ENCODE assay signal across 8 cellular contexts in the genomic region with DNA sequence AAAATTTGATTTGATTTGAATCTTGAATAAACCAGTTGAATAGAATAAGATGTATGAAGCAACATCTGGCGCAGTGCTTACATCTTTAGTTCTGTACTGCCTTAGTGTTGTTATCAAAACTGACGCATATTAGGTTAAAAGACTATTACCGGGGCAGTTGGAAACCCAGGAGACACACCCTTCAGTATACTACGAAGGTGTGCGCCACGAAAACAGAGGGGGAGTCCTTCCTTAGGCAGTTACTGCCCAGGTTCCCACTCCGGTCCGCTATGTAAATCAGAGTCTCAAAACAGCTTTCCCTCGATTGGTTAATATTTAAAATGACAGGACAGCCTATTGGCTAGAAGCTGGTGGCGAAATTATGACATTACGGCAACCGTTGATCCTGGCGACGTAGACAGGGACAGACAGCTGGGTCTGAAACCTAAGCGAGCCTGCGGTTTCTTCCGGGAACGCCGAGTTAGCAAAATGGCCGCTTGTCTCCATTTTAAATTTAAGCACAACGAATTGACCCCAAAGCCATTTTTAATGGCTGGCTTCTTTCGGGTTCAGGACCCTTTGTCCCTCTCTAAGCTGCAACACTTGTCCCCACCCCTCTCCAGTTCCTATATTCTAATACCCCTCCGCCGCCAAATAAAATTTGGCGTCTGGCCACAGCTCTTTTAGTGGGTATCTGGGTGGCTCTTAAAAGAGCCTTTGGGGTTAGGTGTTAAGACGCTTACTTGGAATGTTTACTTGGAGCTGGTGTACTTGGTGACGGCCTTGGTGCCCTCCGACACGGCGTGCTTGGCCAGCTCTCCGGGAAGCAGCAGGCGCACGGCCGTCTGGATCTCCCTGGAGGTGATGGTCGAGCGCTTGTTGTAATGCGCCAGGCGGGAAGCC. TPM values are rescaled to one million over a fixed set of nuclear protein-coding genes. Genes with fewer than 3 reads are reported as not detected.
DNase-seq lines count a peak whose midpoint lies in the region; ATAC-seq and TF ChIP-seq lines count a peak whose summit lies in the region.

No MANE protein-coding gene starts in this region.

- under 1% methylated on average over 35 of the region's 38 CpGs for WGBS in right lobe of liver (ENCODE audit: insufficient coverage, low coverage, low lambda C conversion rate, missing lambda C conversion rate)

- H3K27me3 ChIP-seq in CD4-positive, CD25-positive, alpha-beta regulatory T cell (ENCODE audit: control insufficient read depth, insufficient read depth, low read length) = no peaks in the 10 kb centered on the region
- H3K27me3 ChIP-seq in duodenal mucosa (ENCODE audit: control insufficient read depth in 1 of 2, insufficient read depth in 2 of 2, low read length in 2 of 2) = no peaks in the 10 kb centered on the region
- H3K27me3 ChIP-seq in right lobe of liver = no peaks in the 10 kb centered on the region

- H3K4me3 ChIP-seq in CD4-positive, CD25-positive, alpha-beta regulatory T cell (ENCODE audit: low read depth, low read length) = peak overlapping the region; percentile 100
- H3K4me3 ChIP-seq in duodenal mucosa (ENCODE audit: low read depth in 1 of 2, low read length in 2 of 2) = peak overlapping the region; percentile 76 to 92
- H3K4me3 ChIP-seq in right lobe of liver = peak overlapping the region; percentile 69 to 91 (median 82)

- peaks cover 17 to 36% (median 30%) of the 10 kb centered on the region in 4 donors for H3K4me1 Mint-ChIP-seq in CD4-positive, CD25-positive, alpha-beta regulatory T cell
- H3K4me1 Mint-ChIP-seq in activated CD4-positive, alpha-beta memory T cell treated with anti-CD3 and anti-CD28 coated beads, Interleukin-2, amount 10 ng/mL, durations not matched to agents 7 days and 5 days = peaks cover 40% of the 10 kb centered on the region

- peaks cover 2% of the 10 kb centered on the region for H3K36me3 ChIP-seq in CD4-positive, CD25-positive, alpha-beta regulatory T cell (ENCODE audit: control insufficient read depth, insufficient read depth, low read length)
- H3K36me3 ChIP-seq in duodenal mucosa (ENCODE audit: control insufficient read depth in 1 of 2, insufficient read depth in 2 of 2, low read length in 2 of 2) (no peaks in the 10 kb centered on the region), right lobe of liver (peaks cover 0 to 10% (median 2%) of the 10 kb centered on the region in 4 donors)

- no peak for TF ChIP-seq CTCF in right lobe of liver (IDR thresholded peaks at IDR 0.05)

- peak overlapping the region; percentile 91 to 99 (median 96) for H3K4me3 Mint-ChIP-seq in CD4-positive, CD25-positive, alpha-beta regulatory T cell
- peak overlapping the region; percentile 97 for H3K4me3 Mint-ChIP-seq in activated CD4-positive, alpha-beta memory T cell treated with anti-CD3 and anti-CD28 coated beads, Interleukin-2, amount 10 ng/mL, durations not matched to agents 7 days and 5 days

- H3K9ac ChIP-seq in duodenal mucosa (ENCODE audit: low read depth in 1 of 2, low read length in 2 of 2) = peak overlapping the region; percentile 78 to 92

- H3K27ac ChIP-seq in CD4-positive, CD25-positive, alpha-beta regulatory T cell (ENCODE audit: insufficient read depth, low read length, poor library complexity, severe bottlenecking) = peak overlapping the region; percentile 97
- H3K27ac ChIP-seq in duodenal mucosa (ENCODE audit: low read depth, low read length) = peak overlapping the region; percentile 98
- peak overlapping the region; percentile 87 to 97 (median 91) for H3K27ac ChIP-seq in right lobe of liver

- ATAC-seq in CD4-positive, CD25-positive, alpha-beta regulatory T cell (ENCODE audit: low read depth in 2 of 2) = peak; percentile 67 to 69
- ATAC-seq in GM19438 (IDR thresholded peaks at IDR 0.05; ENCODE audit: low read depth, unreplicated experiment) (peak; percentile 41), right lobe of liver (peak; percentile 61 to 79 (median 73))

- peaks cover 14% of the 10 kb centered on the region for H3K36me3 Mint-ChIP-seq in CD4-positive, CD25-positive, alpha-beta regulatory T cell
- peaks cover 48% of the 10 kb centered on the region for H3K36me3 Mint-ChIP-seq in activated CD4-positive, alpha-beta memory T cell treated with anti-CD3 and anti-CD28 coated beads, Interleukin-2, amount 10 ng/mL, durations not matched to agents 7 days and 5 days (ENCODE audit: low read depth)

- H3K27ac Mint-ChIP-seq in CD4-positive, CD25-positive, alpha-beta regulatory T cell = peak overlapping the region; percentile 98 to 100 (median 100)
- H3K27ac Mint-ChIP-seq in activated CD4-positive, alpha-beta memory T cell treated with anti-CD3 and anti-CD28 coated beads, Interleukin-2, amount 10 ng/mL, durations not matched to agents 7 days and 5 days = peak overlapping the region; percentile 100

- DNase-seq in CD4-positive, CD25-positive, alpha-beta regulatory T cell = peak; percentile 88 to 100 (median 97)
- DNase-seq in HK-2 (ENCODE audit: unreplicated experiment) (peak; percentile 91), NCI-H82 treated with DMSO at 0.1 percent for 48 hours (lab: John Stamatoyannopoulos, UW; ENCODE audit: unreplicated experiment) (peak; percentile 99), right lobe of liver (peak; percentile 89 to 97 (median 93))
- peak; percentile 95 for DNase-seq in activated CD4-positive, alpha-beta memory T cell treated with anti-CD3 and anti-CD28 coated beads, Interleukin-2, amount 10 ng/mL, durations not matched to agents 7 days and 5 days
- DNase-seq in stimulated activated CD4-positive, alpha-beta T cell treated with anti-CD3 and anti-CD28 coated beads, Interleukin-4, amount 100 ng/mL, for 24 hours = peak; percentile 96

- TF ChIP-seq POLR2A in right lobe of liver (IDR thresholded peaks at IDR 0.05) = peak; percentile 76

- H3K9me3 Mint-ChIP-seq in CD4-positive, CD25-positive, alpha-beta regulatory T cell = peaks cover 0 to 4% (median 0%) of the 10 kb centered on the region in 7 donors
- no peaks in the 10 kb centered on the region for H3K9me3 Mint-ChIP-seq in activated CD4-positive, alpha-beta memory T cell treated with anti-CD3 and anti-CD28 coated beads, Interleukin-2, amount 10 ng/mL, durations not matched to agents 7 days and 5 days

- H3K4me1 ChIP-seq in CD4-positive, CD25-positive, alpha-beta regulatory T cell (ENCODE audit: control insufficient read depth, insufficient read depth, low read length, poor library complexity, severe bottlenecking) = peaks cover 35% of the 10 kb centered on the region
- H3K4me1 ChIP-seq in duodenal mucosa (ENCODE audit: control insufficient read depth in 1 of 2, insufficient read depth in 2 of 2, low read length in 2 of 2) (peaks cover 4 to 20% of the 10 kb centered on the region in 2 donors), right lobe of liver (peaks cover 0 to 33% (median 11%) of the 10 kb centered on the region in 4 donors)

- POLR2A ChIA-PET in activated CD4-positive, alpha-beta memory T cell treated with anti-CD3 and anti-CD28 coated beads, Interleukin-2, amount 10 ng/mL, durations not matched to agents 7 days and 5 days (lab: Charles Lee) = interaction anchor here (0.6 to 11.9 kb wide), 57 partner anchors 9 to 1771 kb away, joined by 3 to 2087 read pairs (median 28); partner anchors contain the start of genes HFE and HMGN4

- CTCF ChIA-PET in activated CD4-positive, alpha-beta memory T cell treated with anti-CD3 and anti-CD28 coated beads, Interleukin-2, amount 10 ng/mL, durations not matched to agents 7 days and 5 days (lab: Charles Lee) = interaction anchor here (0.8 to 3.3 kb wide), 21 partner anchors 14 to 127 kb away, joined by 3 to 65 read pairs (median 4); partner anchors contain the start of gene HFE

- intact Hi-C loops in right lobe of liver (cut with DNase I) = no loop called here

- H3K9me3 ChIP-seq in CD4-positive, CD25-positive, alpha-beta regulatory T cell (ENCODE audit: control insufficient read depth in 2 of 2, low read length in 2 of 2) = no peaks in the 10 kb centered on the region
- H3K9me3 ChIP-seq in duodenal mucosa (ENCODE audit: control insufficient read depth in 1 of 2, low read length in 2 of 2) (no peaks in the 10 kb centered on the region), right lobe of liver (no peaks in the 10 kb centered on the region)

- H3K27me3 Mint-ChIP-seq in CD4-positive, CD25-positive, alpha-beta regulatory T cell = peaks cover 9% of the 10 kb centered on the region
- no peaks in the 10 kb centered on the region for H3K27me3 Mint-ChIP-seq in activated CD4-positive, alpha-beta memory T cell treated with anti-CD3 and anti-CD28 coated beads, Interleukin-2, amount 10 ng/mL, durations not matched to agents 7 days and 5 days

RNA-seq across cellular contexts. Expression of gene HFE, which starts 35.8 kb away (rescaled TPM):
- 2.6 TPM for total RNA-seq in CD4-positive, CD25-positive, alpha-beta regulatory T cell
- polyA plus RNA-seq in CD4-positive, CD25-positive, alpha-beta regulatory T cell = 1 to 10 TPM; 1.2 to 2.5 (median 2.4) TPM
- total RNA-seq in activated CD4-positive, alpha-beta memory T cell treated with anti-CD3 and anti-CD28 coated beads, Interleukin-2, amount 10 ng/mL, durations not matched to agents 7 days and 5 days = 1 to 10 TPM; 3.1 to 3.4 TPM
- total RNA-seq in right lobe of liver = 10 to 100 TPM in 5 of 6 experiments, 1 to 10 TPM in 1; 8.9 to 20.7 (median 15.8) TPM

Comparison
In these comparisons a context has a peak if more than half of its experiments do, and no peak if none do; other contexts are left out.
1. Peak in every context shown above with its lines: DNase-seq, ATAC-seq, H3K4me3 ChIP-seq and H3K27ac ChIP-seq.